ENCODE assay signal across 10 cellular contexts in the genomic region with DNA sequence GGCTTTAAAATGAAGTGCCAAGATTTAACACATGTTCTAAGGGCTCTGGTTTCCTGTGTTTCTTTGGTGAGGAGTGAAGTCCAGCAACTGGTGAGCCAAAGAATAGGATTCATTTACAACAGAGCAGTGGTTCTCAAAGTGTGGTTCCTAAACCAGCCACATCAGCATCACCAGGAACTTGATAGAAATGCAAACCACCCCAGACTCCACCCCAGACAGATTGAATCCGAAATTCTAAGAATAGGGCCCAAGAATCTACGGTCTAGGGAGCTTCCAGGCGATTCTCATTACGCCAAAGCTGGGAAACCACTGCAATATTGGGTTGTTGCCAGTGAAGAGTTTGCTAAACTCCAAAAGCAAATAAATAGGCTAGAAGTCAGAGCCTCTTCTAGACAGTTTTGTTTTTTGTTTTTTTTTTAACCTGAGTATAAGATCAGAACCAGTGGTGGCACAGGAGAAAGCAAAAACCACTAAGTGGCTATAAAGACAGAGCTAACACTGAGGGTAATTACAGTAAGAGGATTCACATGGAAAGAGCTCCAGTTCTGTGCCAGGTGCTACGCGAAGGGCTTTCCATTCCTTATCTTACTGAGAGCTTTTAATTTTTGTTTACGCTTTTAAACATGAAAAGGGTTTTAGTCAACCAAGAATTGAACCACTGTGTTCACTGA. TPM values are rescaled to one million over a fixed set of nuclear protein-coding genes. Genes with fewer than 3 reads are reported as not detected.
DNase-seq lines count a peak whose midpoint lies in the region; ATAC-seq and TF ChIP-seq lines count a peak whose summit lies in the region.
"Had no signal": no experiment of that assay in that cellular context is flagged by ENCODE, and none has a peak within 500 bp of the region (broad histone marks: within the 10 kb centered on the region; RNA-seq: fewer than 3 reads in every experiment).

No MANE protein-coding gene starts in this region.

- no peaks in the 10 kb centered on the region for H3K27me3 Mint-ChIP-seq in brain

- TF ChIP-seq RAD21 in liver (IDR thresholded peaks at IDR 0.05) = peak in 1 of 2 donors; percentile 37

- H3K4me3 ChIP-seq in liver (ENCODE audit: low read depth in 1 of 3, low read length in 3 of 3) = peak overlapping the region in 2 of 3 donors; percentile 18 to 22
- H3K4me3 ChIP-seq in transverse colon = no peak overlapping the region

- no peak for TF ChIP-seq POLR2A in transverse colon (IDR thresholded peaks at IDR 0.05)

- TF ChIP-seq EP300 in transverse colon (IDR thresholded peaks at IDR 0.05; ENCODE audit: low read depth) = no peak

- no peaks in the 10 kb centered on the region for H3K36me3 Mint-ChIP-seq in brain
- H3K36me3 Mint-ChIP-seq: stimulated activated naive B cell treated with anti-CD40 and anti-IgM and Interleukin-4, amounts not matched to agents 10 μg/mL and 1 μg/mL and 100 μg/mL, for 72 hours had no signal

- no peaks in the 10 kb centered on the region for H3K27me3 ChIP-seq in liver (ENCODE audit: control insufficient read depth in 4 of 4, insufficient read depth in 4 of 4, low read length in 3 of 4)
- H3K27me3 ChIP-seq in transverse colon = no peaks in the 10 kb centered on the region

- H3K4me3 Mint-ChIP-seq in brain = peak overlapping the region in 4 of 5 experiments; percentile 18 to 74 (median 54)
- H3K4me3 Mint-ChIP-seq: stimulated activated naive B cell treated with anti-CD40 and anti-IgM and Interleukin-4, amounts not matched to agents 10 μg/mL and 1 μg/mL and 100 μg/mL, for 72 hours had no signal

- peak overlapping the region; percentile 57 to 78 for H3K9ac ChIP-seq in liver (ENCODE audit: low read depth in 1 of 2, low read length in 2 of 2)

- ATAC-seq in GM21717 (IDR thresholded peaks at IDR 0.05; ENCODE audit: unreplicated experiment) = no peak
- ATAC-seq: stimulated activated naive B cell treated with anti-CD40 and anti-IgM and Interleukin-4, amounts not matched to agents 10 μg/mL and 1 μg/mL and 100 μg/mL, for 72 hours had no signal

- in situ Hi-C loops in transverse colon (cut with MboI; ENCODE audit: low pct_ligation_motif_present in 1 of 4, low pct_unique_long_range_greater_than_20kb in 1 of 4, low sequenced_read_pairs in 3 of 4) = no loop called here

- H3K27ac Mint-ChIP-seq in brain = peak overlapping the region in 4 of 5 experiments; percentile 53 to 96 (median 86)
- H3K27ac Mint-ChIP-seq: stimulated activated naive B cell treated with anti-CD40 and anti-IgM and Interleukin-4, amounts not matched to agents 10 μg/mL and 1 μg/mL and 100 μg/mL, for 72 hours had no signal

- peak overlapping the region; percentile 93 to 98 for H3K27ac ChIP-seq in liver (ENCODE audit: low read depth in 1 of 2, low read length in 2 of 2)
- peak overlapping the region; percentile 59 to 73 (median 66) for H3K27ac ChIP-seq in transverse colon

- H3K9me3 ChIP-seq in liver (ENCODE audit: control insufficient read depth in 4 of 4, low read length in 3 of 4) (no peaks in the 10 kb centered on the region), transverse colon (no peaks in the 10 kb centered on the region)

- H3K36me3 ChIP-seq in liver (ENCODE audit: control insufficient read depth in 4 of 4, insufficient read depth in 3 of 4, low read depth in 1 of 4, low read length in 3 of 4) (no peaks in the 10 kb centered on the region), transverse colon (no peaks in the 10 kb centered on the region)

- no peak for TF ChIP-seq CTCF in brain (conservative IDR thresholded peaks at IDR 0.05)
- TF ChIP-seq CTCF in liver (IDR thresholded peaks at IDR 0.05; ENCODE audit: low read depth, low read length, missing input control) = no peak
- no peak for TF ChIP-seq CTCF in transverse colon (IDR thresholded peaks at IDR 0.05)

- DNase-seq in NCI-H1105 (lab: John Stamatoyannopoulos, UW) (peak; percentile 94), transverse colon (peak; percentile 13), Kasumi-1 (lab: John Stamatoyannopoulos, UW) (no peak), CD1c-positive myeloid dendritic cell (ENCODE audit: extremely low spot score) (no peak)
- DNase-seq in activated CD8-positive, alpha-beta memory T cell treated with anti-CD3 and anti-CD28 coated beads, Interleukin-2, amount 50 U/mL, for 48 hours = no peak
- DNase-seq: central memory CD4-positive, alpha-beta T cell; stimulated activated naive B cell treated with anti-CD40 and anti-IgM and Interleukin-4, amounts not matched to agents 10 μg/mL and 1 μg/mL and 100 μg/mL, for 72 hours had no signal

- H3K4me1 ChIP-seq in liver (ENCODE audit: control insufficient read depth in 4 of 4, insufficient read depth in 4 of 4, low read length in 3 of 4) = peaks cover 6 to 31% (median 23%) of the 10 kb centered on the region in 4 donors
- H3K4me1 ChIP-seq in transverse colon = peaks cover 0 to 16% (median 2%) of the 10 kb centered on the region in 4 donors

- no peaks in the 10 kb centered on the region for H3K9me3 Mint-ChIP-seq in brain
- H3K9me3 Mint-ChIP-seq: stimulated activated naive B cell treated with anti-CD40 and anti-IgM and Interleukin-4, amounts not matched to agents 10 μg/mL and 1 μg/mL and 100 μg/mL, for 72 hours had no signal

- intact Hi-C loops in transverse colon (cut with DNase I; ENCODE audit: low total_unique reads) = no loop called here

- H3K4me1 Mint-ChIP-seq in brain = peaks cover 40% of the 10 kb centered on the region
- H3K4me1 Mint-ChIP-seq: stimulated activated naive B cell treated with anti-CD40 and anti-IgM and Interleukin-4, amounts not matched to agents 10 μg/mL and 1 μg/mL and 100 μg/mL, for 72 hours had no signal

- WGBS in liver = 21% methylated on average over 7 of the region's 7 CpGs
- 36 to 60% methylated on average over 3 to 7 of the region's 7 CpGs for WGBS in transverse colon (ENCODE audit: low coverage in 1 of 2), 2 donors

TF ChIP-seq in liver, 16 proteins besides CTCF, POLR2A, EP300 and RAD21 (continues in another document):
- TF ChIP-seq RXRA (IDR thresholded peaks at IDR 0.05) (peak in 1 of 2 donors; percentile 6), YY1 (IDR thresholded peaks at IDR 0.05) (peak; percentile 40), ATF3 (IDR thresholded peaks at IDR 0.05) (no peak), HNF4A (conservative IDR thresholded peaks at IDR 0.05) (peak; percentile 12 to 61), NR2F2 (IDR thresholded peaks at IDR 0.05) (no peak), SP1 (IDR thresholded peaks at IDR 0.05) (peak; percentile 60), JUND (IDR thresholded peaks at IDR 0.05) (peak in 1 of 2 donors; percentile 20), FOXA1 (IDR thresholded peaks at IDR 0.05) (peak; percentile 30), HNF4G (IDR thresholded peaks at IDR 0.05) (no peak), TAF1 (conservative IDR thresholded peaks at IDR 0.05) (peak; percentile 6)
- TF ChIP-seq, protein P1, sequence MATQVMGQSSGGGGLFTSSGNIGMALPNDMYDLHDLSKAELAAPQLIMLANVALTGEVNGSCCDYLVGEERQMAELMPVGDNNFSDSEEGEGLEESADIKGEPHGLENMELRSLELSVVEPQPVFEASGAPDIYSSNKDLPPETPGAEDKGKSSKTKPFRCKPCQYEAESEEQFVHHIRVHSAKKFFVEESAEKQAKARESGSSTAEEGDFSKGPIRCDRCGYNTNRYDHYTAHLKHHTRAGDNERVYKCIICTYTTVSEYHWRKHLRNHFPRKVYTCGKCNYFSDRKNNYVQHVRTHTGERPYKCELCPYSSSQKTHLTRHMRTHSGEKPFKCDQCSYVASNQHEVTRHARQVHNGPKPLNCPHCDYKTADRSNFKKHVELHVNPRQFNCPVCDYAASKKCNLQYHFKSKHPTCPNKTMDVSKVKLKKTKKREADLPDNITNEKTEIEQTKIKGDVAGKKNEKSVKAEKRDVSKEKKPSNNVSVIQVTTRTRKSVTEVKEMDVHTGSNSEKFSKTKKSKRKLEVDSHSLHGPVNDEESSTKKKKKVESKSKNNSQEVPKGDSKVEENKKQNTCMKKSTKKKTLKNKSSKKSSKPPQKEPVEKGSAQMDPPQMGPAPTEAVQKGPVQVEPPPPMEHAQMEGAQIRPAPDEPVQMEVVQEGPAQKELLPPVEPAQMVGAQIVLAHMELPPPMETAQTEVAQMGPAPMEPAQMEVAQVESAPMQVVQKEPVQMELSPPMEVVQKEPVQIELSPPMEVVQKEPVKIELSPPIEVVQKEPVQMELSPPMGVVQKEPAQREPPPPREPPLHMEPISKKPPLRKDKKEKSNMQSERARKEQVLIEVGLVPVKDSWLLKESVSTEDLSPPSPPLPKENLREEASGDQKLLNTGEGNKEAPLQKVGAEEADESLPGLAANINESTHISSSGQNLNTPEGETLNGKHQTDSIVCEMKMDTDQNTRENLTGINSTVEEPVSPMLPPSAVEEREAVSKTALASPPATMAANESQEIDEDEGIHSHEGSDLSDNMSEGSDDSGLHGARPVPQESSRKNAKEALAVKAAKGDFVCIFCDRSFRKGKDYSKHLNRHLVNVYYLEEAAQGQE (IDR thresholded peaks at IDR 0.05) = peak; percentile 37
- TF ChIP-seq, protein P2, sequence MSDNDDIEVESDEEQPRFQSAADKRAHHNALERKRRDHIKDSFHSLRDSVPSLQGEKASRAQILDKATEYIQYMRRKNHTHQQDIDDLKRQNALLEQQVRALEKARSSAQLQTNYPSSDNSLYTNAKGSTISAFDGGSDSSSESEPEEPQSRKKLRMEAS (IDR thresholded peaks at IDR 0.05) = peak; percentile 60

RNA-seq across cellular contexts. Expression of gene FMO2, which starts 42.5 kb away (rescaled TPM):
- polyA plus RNA-seq in brain (ENCODE audit: insufficient read depth, low read depth, low replicate concordance) (0.24 TPM), liver (1 to 10 TPM; 1.4 to 1.6 TPM)
- total RNA-seq in liver (under 1 TPM; 0.14 to 0.84 TPM), transverse colon (10 to 100 TPM in 1 of 4 donors, 1 to 10 TPM in 2, not detected in 1; 3.0 to 12.5 (median 4.9) TPM)

RNA-seq across cellular contexts. Expression of gene FMO3, which starts 51.9 kb away (rescaled TPM):
- polyA plus RNA-seq in brain (ENCODE audit: insufficient read depth, low read depth, low replicate concordance) (0.59 TPM), liver (100 to 1,000 TPM in 1 of 2 donors, 10 to 100 TPM in 1; 99.5 to 147 TPM)
- total RNA-seq in liver (100 to 1,000 TPM in 1 of 2 donors, 10 to 100 TPM in 1; 11.1 to 276 TPM), transverse colon (1 to 10 TPM in 2 of 4 donors, under 1 TPM in 1, not detected in 1; 0.55 to 1.9 (median 1.7) TPM)

Comparison
In these comparisons a context has a peak if more than half of its experiments do, and no peak if none do; other contexts are left out.
1. DNase-seq: peak in NCI-H1105 (single experiment) and transverse colon (single experiment); none in Kasumi-1 (0 of 2), activated CD8-positive, alpha-beta memory T cell treated with anti-CD3 and anti-CD28 coated beads, Interleukin-2, amount 50 U/mL, for 48 hours (single experiment) and CD1c-positive myeloid dendritic cell (single experiment).
2. H3K4me3 ChIP-seq: peak in liver (2 of 3); none in transverse colon (0 of 4).
3. RNA of gene FMO3, which starts 51.9 kb away (total RNA-seq): 11.1 to 276 TPM in liver; 0.55 to 1.9 TPM in transverse colon; every median in the first group is over 4 times any median in the second.